In genomic region chr3:122679467-122680291, GRCh38 we compare ENCODE assay signal across 8 cellular contexts. TPM values are rescaled to one million over a fixed set of nuclear protein-coding genes. Genes with fewer than 3 reads are reported as not detected.
DNase-seq lines count a peak whose midpoint lies in the region; ATAC-seq and TF ChIP-seq lines count a peak whose summit lies in the region.

No MANE protein-coding gene starts in this region.

- no peaks in the 10 kb centered on the region for H3K79me2 ChIP-seq in KMS-11 (ENCODE audit: insufficient read depth, low read depth)

- H3K27ac Mint-ChIP-seq in CD8-positive, alpha-beta T cell: peak overlapping the region; percentile 99
- H3K27ac Mint-ChIP-seq in activated CD4-positive, alpha-beta memory T cell treated with anti-CD3 and anti-CD28 coated beads for 36 hours: peak overlapping the region; percentile 96

- no peak for TF ChIP-seq CTCF in CD8-positive, alpha-beta T cell (IDR thresholded peaks at IDR 0.05)
- TF ChIP-seq CTCF in KMS-11 (conservative IDR thresholded peaks at IDR 0.05; ENCODE audit: low read depth, low read length) (peak; percentile 61), neutrophil (IDR thresholded peaks at IDR 0.05) (no peak)

- H3K9me3 Mint-ChIP-seq in CD8-positive, alpha-beta T cell: no peaks in the 10 kb centered on the region
- peaks cover 2% of the 10 kb centered on the region for H3K9me3 Mint-ChIP-seq in activated CD4-positive, alpha-beta memory T cell treated with anti-CD3 and anti-CD28 coated beads for 36 hours

- peaks cover 53% of the 10 kb centered on the region for H3K4me1 Mint-ChIP-seq in CD8-positive, alpha-beta T cell (ENCODE audit: low read depth)
- H3K4me1 Mint-ChIP-seq in activated CD4-positive, alpha-beta memory T cell treated with anti-CD3 and anti-CD28 coated beads for 36 hours (ENCODE audit: low read depth): peaks cover 52% of the 10 kb centered on the region

- peak overlapping the region; percentile 94 for H3K4me2 ChIP-seq in KMS-11

- peak overlapping the region; percentile 93 for H3K4me3 Mint-ChIP-seq in CD8-positive, alpha-beta T cell
- peak overlapping the region; percentile 99 for H3K4me3 Mint-ChIP-seq in activated CD4-positive, alpha-beta memory T cell treated with anti-CD3 and anti-CD28 coated beads for 36 hours

- H3K36me3 Mint-ChIP-seq in CD8-positive, alpha-beta T cell: peaks cover 16% of the 10 kb centered on the region
- H3K36me3 Mint-ChIP-seq in activated CD4-positive, alpha-beta memory T cell treated with anti-CD3 and anti-CD28 coated beads for 36 hours: peaks cover 13% of the 10 kb centered on the region

- H3K4me1 ChIP-seq in CD8-positive, alpha-beta T cell (ENCODE audit: insufficient read depth, low read length): peaks cover 31% of the 10 kb centered on the region
- H3K4me1 ChIP-seq in KMS-11 (ENCODE audit: low read depth, poor library complexity, severe bottlenecking): peaks cover 30% of the 10 kb centered on the region
- H3K4me1 ChIP-seq in neutrophil (ENCODE audit: control insufficient read depth in 1 of 2, insufficient read depth in 1 of 2, low read depth in 1 of 2, low read length in 1 of 2): peaks cover 35 to 36% of the 10 kb centered on the region in 2 experiments

- H3K27me3 ChIP-seq in CD8-positive, alpha-beta T cell (ENCODE audit: insufficient read depth, low read length): no peaks in the 10 kb centered on the region
- H3K27me3 ChIP-seq in KMS-11 (ENCODE audit: insufficient read depth, low read depth) (no peaks in the 10 kb centered on the region), neutrophil (no peaks in the 10 kb centered on the region)

- peak overlapping the region; percentile 95 for H3K27ac ChIP-seq in CD8-positive, alpha-beta T cell (ENCODE audit: low read depth, low read length)
- H3K27ac ChIP-seq in KMS-11: peak overlapping the region; percentile 68
- peak overlapping the region; percentile 87 for H3K27ac ChIP-seq in neutrophil

- peak overlapping the region; percentile 88 for H3K4me3 ChIP-seq in CD8-positive, alpha-beta T cell (ENCODE audit: low read depth, low read length)
- H3K4me3 ChIP-seq in KMS-11 (IDR thresholded peaks at IDR 0.05; ENCODE audit: insufficient read depth, low read depth, low read length) (peak overlapping the region; percentile 96), neutrophil (ENCODE audit: low read depth in 1 of 2, low read length in 1 of 2) (peak overlapping the region; percentile 72 to 84)

- H4K20me1 ChIP-seq in KMS-11 (ENCODE audit: insufficient read depth): no peaks in the 10 kb centered on the region

- ATAC-seq in CD8-positive, alpha-beta T cell: peak; percentile 11
- peak; percentile 17 for ATAC-seq in GM19324 (IDR thresholded peaks at IDR 0.05; ENCODE audit: low FRiP score, unreplicated experiment)
- no peak for ATAC-seq in HG02973 (IDR thresholded peaks at IDR 0.05; ENCODE audit: unreplicated experiment)
- no peak for ATAC-seq in HG03521 (IDR thresholded peaks at IDR 0.05; ENCODE audit: unreplicated experiment)

- peak overlapping the region; percentile 98 for H2AFZ ChIP-seq in KMS-11 (ENCODE audit: low read depth)

- no peaks in the 10 kb centered on the region for H3K27me3 Mint-ChIP-seq in CD8-positive, alpha-beta T cell (ENCODE audit: low read depth)
- H3K27me3 Mint-ChIP-seq in activated CD4-positive, alpha-beta memory T cell treated with anti-CD3 and anti-CD28 coated beads for 36 hours: no peaks in the 10 kb centered on the region

- intact Hi-C loops in CD8-positive, alpha-beta T cell (cut with DNase I, micrococcal nuclease): loop anchor here (1.0 to 10.0 kb wide), 22 partner anchors 102 to 1133 kb away; partner anchors contain the start of genes HSPBAP1 (in 2 of the 2), DTX3L (in 1 of the 2), EAF2 (in 1 of the 2) and FAM162A (in 1 of the 2)
- intact Hi-C loops in activated CD4-positive, alpha-beta memory T cell treated with anti-CD3 and anti-CD28 coated beads for 36 hours (cut with micrococcal nuclease): loop anchor here (1.0 to 10.0 kb wide), 11 partner anchors 10 to 1135 kb away; partner anchors contain the start of genes DTX3L, FAM162A, GOLGB1 and PARP9

- POLR2A ChIA-PET in CD8-positive, alpha-beta T cell (lab: Charles Lee): interaction anchor here (0.6 to 3.9 kb wide), 13 partner anchors 16 to 578 kb away, joined by 3 to 27 read pairs (median 5); partner anchors contain the start of genes DTX3L, FAM162A, HSPBAP1 and KPNA1
- POLR2A ChIA-PET in activated CD4-positive, alpha-beta memory T cell treated with anti-CD3 and anti-CD28 coated beads for 36 hours (lab: Charles Lee): interaction anchor here (0.8 to 2.6 kb wide), 9 partner anchors 103 to 1134 kb away, joined by 3 to 16 read pairs (median 5); partner anchors contain the start of genes DTX3L, FAM162A, KPNA1 and PARP9

- peak in 2 of 7 experiments; percentile 13 to 53 for DNase-seq in CD8-positive, alpha-beta T cell
- DNase-seq in activated CD4-positive, alpha-beta memory T cell treated with anti-CD3 and anti-CD28 coated beads for 36 hours: peak; percentile 32
- DNase-seq in fibroblast of gingiva (ENCODE audit: low read depth): peak; percentile 4

- no peaks in the 10 kb centered on the region for H3K9me3 ChIP-seq in CD8-positive, alpha-beta T cell (ENCODE audit: low read length)
- no peaks in the 10 kb centered on the region for H3K9me3 ChIP-seq in neutrophil

- CTCF ChIA-PET in CD8-positive, alpha-beta T cell (lab: Charles Lee): interaction anchor here (0.7 to 6.9 kb wide), 30 partner anchors 8 to 1132 kb away, joined by 3 to 184 read pairs (median 5); partner anchors contain the start of genes DTX3L, FAM162A, HSPBAP1 and MIX23
- CTCF ChIA-PET in activated CD4-positive, alpha-beta memory T cell treated with anti-CD3 and anti-CD28 coated beads for 36 hours (lab: Charles Lee): interaction anchor here (0.6 to 6.7 kb wide), 41 partner anchors 8 to 578 kb away, joined by 3 to 230 read pairs (median 5); partner anchors contain the start of genes DTX3L, FAM162A, HSPBAP1 and KPNA1

- peak overlapping the region; percentile 90 for H3K9ac ChIP-seq in KMS-11

- peaks cover under 1% of the 10 kb centered on the region for H3K36me3 ChIP-seq in CD8-positive, alpha-beta T cell (ENCODE audit: insufficient read depth, low read length)
- H3K36me3 ChIP-seq in KMS-11 (ENCODE audit: insufficient read depth) (no peaks in the 10 kb centered on the region), neutrophil (no peaks in the 10 kb centered on the region)

RNA-seq across cellular contexts. Expression of gene PARP14, which starts 1.0 kb away (rescaled TPM):
- 10 to 100 TPM; 39.8 to 42.3 TPM for total RNA-seq in CD8-positive, alpha-beta T cell
- total RNA-seq in activated CD4-positive, alpha-beta memory T cell treated with anti-CD3 and anti-CD28 coated beads for 36 hours: 10 to 100 TPM; 50.8 to 51.6 TPM

Comparison
In these comparisons a context has a peak if more than half of its experiments do, and no peak if none do; other contexts are left out.
1. ATAC-seq: peak in CD8-positive, alpha-beta T cell (single experiment) and GM19324 (single experiment); none in HG02973 (single experiment) and HG03521 (single experiment).
2. Peak in every context shown above with its lines, with median percentiles within 50 percentile points of each other: H3K27ac ChIP-seq and H3K4me3 ChIP-seq.